8 cellular contexts compared by ENCODE assay signal in the genomic region with DNA sequence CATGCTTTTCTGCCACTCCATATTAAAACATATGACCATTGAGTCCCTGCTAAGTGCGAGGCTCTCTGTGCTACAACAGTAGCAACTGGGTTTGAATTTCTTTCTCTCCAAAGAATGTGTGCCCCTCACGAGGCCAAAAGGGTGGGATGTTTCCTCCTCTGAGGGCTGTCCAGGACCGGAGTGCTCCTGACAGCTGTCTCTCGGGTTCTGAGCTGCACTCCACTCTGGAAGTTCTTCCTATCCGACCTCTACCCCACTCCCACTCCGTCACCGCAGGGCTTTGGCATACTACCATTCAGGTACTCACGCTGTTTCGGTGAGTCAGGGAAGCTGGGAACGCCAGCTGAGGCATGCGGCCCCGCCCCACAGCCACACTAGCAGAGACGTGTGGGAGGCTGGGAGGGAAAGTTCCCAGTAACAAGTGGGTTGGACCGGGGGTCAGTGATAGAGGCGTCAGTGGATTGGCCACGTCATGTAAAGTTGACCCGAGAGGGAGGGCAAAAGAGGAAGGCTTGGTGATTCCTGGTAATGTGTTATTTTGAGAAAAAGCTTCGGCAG. TPM values are rescaled to one million over a fixed set of nuclear protein-coding genes. Genes with fewer than 3 reads are reported as not detected.
A peak's percentile ranks its signal among the peaks of the same experiment; 100 is the strongest.
DNase-seq lines count a peak whose midpoint lies in the region; ATAC-seq and TF ChIP-seq lines count a peak whose summit lies in the region.

No MANE protein-coding gene starts in this region.

- no peak for TF ChIP-seq CTCF in psoas muscle (IDR thresholded peaks at IDR 0.05)

- H3K36me3 ChIP-seq in Karpas-422 (ENCODE audit: insufficient read depth, low read length) (peaks cover 4% of the 10 kb centered on the region; the same call in 1 of the 2 replicates), psoas muscle (ENCODE audit: insufficient read depth in 1 of 2, low read depth in 1 of 2) (peaks cover 0 to 47% of the 10 kb centered on the region in 2 donors)

- 2% methylated on average over 18 of the region's 18 CpGs for WGBS in psoas muscle, 3 donors

- H2AFZ ChIP-seq in Karpas-422 (ENCODE audit: low read length) = 0 out of 2 replicates have a peak overlapping the region, but pooled peaks have one; percentile 33

- peak; percentile 65 for ATAC-seq in SK-N-SH treated with all-trans-retinoic acid at 6 μM for 48 hours
- ATAC-seq in psoas muscle = peak; percentile 76 to 82 (median 79)

- intact Hi-C loops in psoas muscle (cut with DNase I) = no loop called here

- H3K4me1 ChIP-seq in Karpas-422 (ENCODE audit: low read length) (peaks cover 36% of the 10 kb centered on the region), psoas muscle (peaks cover 28% of the 10 kb centered on the region)

- H3K9me2 ChIP-seq in Karpas-422 (replicated peaks; ENCODE audit: insufficient read depth, low read length) = no peaks in the 10 kb centered on the region

- H3K9ac ChIP-seq in Karpas-422 (ENCODE audit: low read length) = peak overlapping the region; percentile 84

- H3K4me3 ChIP-seq in Karpas-422 (ENCODE audit: low read length) (peak overlapping the region; percentile 73), psoas muscle (peak overlapping the region; percentile 75)

- peak overlapping the region; percentile 10; the same call in 1 of the 2 replicates for H3K27ac ChIP-seq in Karpas-422 (ENCODE audit: low read length)
- peak overlapping the region; percentile 97 for H3K27ac ChIP-seq in psoas muscle

- DNase-seq in ELR (ENCODE audit: low read depth) = peak; percentile 99
- peak; percentile 66 for DNase-seq in Karpas-422
- peak in 41 of 58 donors; percentile 23 to 72 (median 52) for DNase-seq in anterior cingulate cortex (lab: John Stamatoyannopoulos, UW)
- DNase-seq in hepatic stellate cell (ENCODE audit: low spot score) = peak; percentile 93
- DNase-seq in psoas muscle = peak; percentile 93
- no peak for DNase-seq in central memory CD4-positive, alpha-beta T cell
- DNase-seq in NAMALWA (ENCODE audit: low spot score) = no peak

- H3K9me3 ChIP-seq in Karpas-422 (ENCODE audit: low read length) (no peaks in the 10 kb centered on the region), psoas muscle (no peaks in the 10 kb centered on the region)

- peaks cover 26% of the 10 kb centered on the region for H3K79me2 ChIP-seq in Karpas-422 (ENCODE audit: low read length)

- H4K20me1 ChIP-seq in Karpas-422 (ENCODE audit: insufficient read depth, low read depth, low read length) = no peaks in the 10 kb centered on the region

- peak overlapping the region; percentile 77 for H3K4me2 ChIP-seq in Karpas-422 (ENCODE audit: low read depth, low read length, poor library complexity, severe bottlenecking)

- no peaks in the 10 kb centered on the region for H3K27me3 ChIP-seq in Karpas-422 (ENCODE audit: low read length)
- no peaks in the 10 kb centered on the region for H3K27me3 ChIP-seq in psoas muscle (ENCODE audit: insufficient read depth in 3 of 3, low read length in 2 of 3)

TF ChIP-seq in SK-N-SH treated with all-trans-retinoic acid at 6 μM for 48 hours, 23 proteins besides CTCF, POLR2A, EP300 and RAD21:
- TF ChIP-seq GLIS3 (CRISPR knock-in tag; IDR thresholded peaks at IDR 0.05) = no peak
TF ChIP-seq in SK-N-SH treated with all-trans-retinoic acid at 6 μM for 48 hours: peak in this region for 0.

RNA-seq across cellular contexts. Expression of a gene that starts 0.7 kb away (rescaled TPM):
- 47.8 and 56.5 TPM in 2 replicates for total RNA-seq in Karpas-422 (2014; rRNA removed; shearing (Covaris generic); ENCODE audit: low replicate concordance)
- total RNA-seq in psoas muscle = 1 to 10 TPM; 6.7 to 8.4 (median 7.8) TPM
- 10 to 100 TPM in 2 of 3 donors, 1 to 10 TPM in 1; 7.5 to 16.2 (median 10.8) TPM for polyA plus RNA-seq in psoas muscle

RNA-seq across cellular contexts. Expression of a gene that starts 5.4 kb away (rescaled TPM):
- 22.2 and 33.2 TPM in 2 replicates for total RNA-seq in Karpas-422 (2014; rRNA removed; shearing (Covaris generic); ENCODE audit: low replicate concordance)
- total RNA-seq in psoas muscle = 10 to 100 TPM; 47.0 to 54.5 (median 50.0) TPM
- polyA plus RNA-seq in psoas muscle = 100 to 1,000 TPM; 110 to 123 (median 122) TPM

RNA-seq across cellular contexts. Expression of a gene that starts 7.3 kb away (rescaled TPM):
- total RNA-seq in Karpas-422 (2014; rRNA removed; shearing (Covaris generic); ENCODE audit: low replicate concordance) = not detected in 2 replicates
- total RNA-seq in psoas muscle = 10 to 100 TPM; 11.4 to 42.6 (median 33.0) TPM
- 10 to 100 TPM in 2 of 3 donors, 1 to 10 TPM in 1; 5.5 to 15.0 (median 12.4) TPM for polyA plus RNA-seq in psoas muscle

RNA-seq across cellular contexts. Expression of a gene that starts 38.2 kb away (rescaled TPM):
- 237 and 400 TPM in 2 replicates for total RNA-seq in Karpas-422 (2014; rRNA removed; shearing (Covaris generic); ENCODE audit: low replicate concordance)
- total RNA-seq in psoas muscle = 100 to 1,000 TPM; 115 to 152 (median 118) TPM
- 100 to 1,000 TPM; 137 to 171 (median 149) TPM for polyA plus RNA-seq in psoas muscle

RNA-seq across cellular contexts. Expression of a gene that starts 38.7 kb away (rescaled TPM):
- total RNA-seq in Karpas-422 (2014; rRNA removed; shearing (Covaris generic); ENCODE audit: low replicate concordance) = 5.1 and 19.2 TPM in 2 replicates
- total RNA-seq in psoas muscle = under 1 TPM in 2 of 4 donors, not detected in 2; 0.15 to 0.16 TPM
- polyA plus RNA-seq in psoas muscle = under 1 TPM in 2 of 3 donors, not detected in 1; 0.03 TPM

Comparison
In these comparisons a context has a peak if more than half of its experiments do, and no peak if none do; other contexts are left out.
1. DNase-seq: peak in ELR (single experiment), Karpas-422 (single experiment), anterior cingulate cortex (41 of 58), hepatic stellate cell (single experiment) and psoas muscle (2 of 2); none in central memory CD4-positive, alpha-beta T cell (single experiment) and NAMALWA (single experiment).
2. RNA of a gene that starts 7.3 kb away (total RNA-seq): 11.4 to 42.6 TPM in psoas muscle; not detected in Karpas-422; every median in the first group is over 10 times any median in the second.